Comparison of ENCODE assay signal across 8 cellular contexts in the genomic region with DNA sequence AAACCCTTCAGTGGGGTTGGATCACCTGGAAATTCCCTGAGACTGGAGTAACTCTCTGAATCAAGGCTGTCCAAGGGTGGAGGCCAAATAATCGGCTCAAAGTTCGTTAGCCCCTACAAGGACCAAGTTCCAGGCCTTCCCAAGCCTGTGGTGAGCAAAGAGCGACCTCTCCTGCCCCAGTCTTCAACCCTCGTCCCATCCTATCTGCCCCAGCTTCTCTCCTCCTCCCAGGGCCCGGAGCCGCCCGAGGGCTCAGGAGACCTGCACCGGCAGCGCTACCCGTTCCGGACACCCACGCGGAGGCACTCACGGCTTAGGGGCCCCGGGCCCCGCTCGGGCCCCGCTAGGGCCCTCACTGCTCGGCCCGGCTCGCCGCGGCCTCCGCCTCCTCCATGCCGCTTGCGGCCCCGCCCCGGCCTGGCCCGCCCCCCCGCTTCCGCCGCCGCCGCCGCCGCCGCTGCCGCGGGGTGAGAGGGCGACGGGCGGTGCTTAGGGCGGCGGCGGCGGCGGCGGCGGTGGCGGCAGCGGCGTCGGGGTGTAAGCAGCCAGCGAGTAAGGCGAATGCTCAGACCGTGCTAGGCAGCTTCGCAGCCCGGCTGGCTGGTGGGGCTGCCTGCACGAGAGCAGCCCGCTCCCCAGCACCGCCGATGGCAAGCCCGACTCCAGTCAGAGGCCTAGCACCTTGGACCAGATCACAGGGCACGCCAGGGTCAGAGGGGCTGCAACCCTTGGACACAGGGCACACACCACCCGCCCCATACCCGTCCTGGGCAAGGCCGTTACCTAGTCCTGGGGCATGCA. TPM values are rescaled to one million over a fixed set of nuclear protein-coding genes. Genes with fewer than 3 reads are reported as not detected.
A peak's percentile ranks its signal among the peaks of the same experiment; 100 is the strongest.
DNase-seq lines count a peak whose midpoint lies in the region; ATAC-seq, FAIRE-seq and TF ChIP-seq lines count a peak whose summit lies in the region.

A gene (minus strand): TSS at position 409 of the 801 bp plus-strand sequence. CDS start 613 bp downstream, outside the sequence.

- peaks cover 15% of the 10 kb centered on the region for H3K36me3 ChIP-seq in bronchial epithelial cell (ENCODE audit: control insufficient read depth, insufficient read depth, low read length)

- DNase-seq in NCI-H1436 (lab: John Stamatoyannopoulos, UW): peak; percentile 49
- no peak for DNase-seq in NCI-H1436 treated with DMSO at 0.1 percent for 48 hours (lab: John Stamatoyannopoulos, UW)
- peak; percentile 21 for DNase-seq in NCI-H128 (lab: John Stamatoyannopoulos, UW; ENCODE audit: unreplicated experiment)
- DNase-seq in bronchial epithelial cell (ENCODE audit: low read depth): peak; percentile 31
- DNase-seq in iris pigment epithelial cell (ENCODE audit: low read depth): peak; percentile 71
- peak; percentile 56 to 74 (median 63) for DNase-seq in stimulated activated CD4-positive, alpha-beta T cell treated with anti-CD3 and anti-CD28 coated beads, Interleukin-12 subunit alpha, Interleukin-12 subunit beta, amount 100 ng/mL, for 48 hours (ENCODE audit: low read depth in 2 of 3, low spot score in 1 of 3)

- ATAC-seq in HG02610 (IDR thresholded peaks at IDR 0.05; ENCODE audit: unreplicated experiment): peak; percentile 87

- FAIRE-seq in bronchial epithelial cell (lab: Jason Lieb, UNC): no peak

- H3K4me3 ChIP-seq in WI38 (ENCODE audit: low read depth, low read length) (peak within 1 kb of the TSS; percentile 88), bronchial epithelial cell (ENCODE audit: low read depth, low read length) (peak within 1 kb of the TSS; percentile 50)

- no peaks in the 10 kb centered on the region for H3K27me3 ChIP-seq in bronchial epithelial cell (ENCODE audit: control insufficient read depth, insufficient read depth, low read length)

- no peak for TF ChIP-seq CTCF in WI38 (IDR thresholded peaks at IDR 0.05; ENCODE audit: low read depth, low read length)
- TF ChIP-seq CTCF in bronchial epithelial cell (IDR thresholded peaks at IDR 0.05; ENCODE audit: insufficient read depth, low read length, severe bottlenecking): peak; percentile 27

RNA-seq across cellular contexts. Expression of the gene that starts here (rescaled TPM):
- 48.1 and 54.8 TPM in 2 replicates for total RNA-seq in bronchial epithelial cell
